ENCODE assay signal across 28 cellular contexts in genomic region chr9:119137479-119137878, GRCh38.
"Had no signal": no experiment of that assay in that cellular context is flagged by ENCODE, and none has a peak within 500 bp of the region (broad histone marks: within the 10 kb centered on the region; RNA-seq: fewer than 3 reads in every experiment).

No MANE protein-coding gene starts in this region.

- H3K27ac ChIP-seq: coronary artery, left lung, prostate gland, right atrium auricular region, thyroid gland, vagina had no signal

- ATAC-seq: left cardiac atrium; left lung; mucosa of descending colon; natural killer cell treated with Interleukin-12 subunit alpha and Interleukin-12 subunit beta and Interleukin-15 and Interleukin-18, amount 100 ng/mL, for 72 hours; sciatic nerve; stimulated activated naive CD8-positive, alpha-beta T cell treated with anti-CD3 and anti-CD28 coated beads, Interleukin-15, amount 100 ng/mL, for 72 hours had no signal

- H3K4me2 ChIP-seq: smooth muscle cell had no signal

- H3K4me3 ChIP-seq: coronary artery, left lung, mucosa of descending colon, prostate gland, right atrium auricular region, smooth muscle cell, thyroid gland, vagina had no signal

- H3K4me1 ChIP-seq: left lung, prostate gland, right atrium auricular region, vagina had no signal

- H3K27me3 Mint-ChIP-seq: naive B cell; natural killer cell treated with Interleukin-12 subunit alpha and Interleukin-12 subunit beta and Interleukin-15 and Interleukin-18, amount 100 ng/mL, for 72 hours; stimulated activated naive CD8-positive, alpha-beta T cell treated with anti-CD3 and anti-CD28 coated beads, Interleukin-15, amount 100 ng/mL, for 72 hours had no signal

- H3K27ac Mint-ChIP-seq: mesothelial cell of epicardium; naive B cell; natural killer cell treated with Interleukin-12 subunit alpha and Interleukin-12 subunit beta and Interleukin-15 and Interleukin-18, amount 100 ng/mL, for 72 hours; stimulated activated naive CD8-positive, alpha-beta T cell treated with anti-CD3 and anti-CD28 coated beads, Interleukin-15, amount 100 ng/mL, for 72 hours had no signal

- H3K27me3 ChIP-seq: left lung, right atrium auricular region, thyroid gland, vagina had no signal

- H3K4me3 Mint-ChIP-seq: mesothelial cell of epicardium; naive B cell; natural killer cell treated with Interleukin-12 subunit alpha and Interleukin-12 subunit beta and Interleukin-15 and Interleukin-18, amount 100 ng/mL, for 72 hours; neural crest cell; stimulated activated naive CD8-positive, alpha-beta T cell treated with anti-CD3 and anti-CD28 coated beads, Interleukin-15, amount 100 ng/mL, for 72 hours had no signal

- FAIRE-seq: endothelial cell of umbilical vein, frontal cortex, kidney had no signal

- H3K4me1 Mint-ChIP-seq: mesothelial cell of epicardium; naive B cell; neural crest cell; stimulated activated naive CD8-positive, alpha-beta T cell treated with anti-CD3 and anti-CD28 coated beads, Interleukin-15, amount 100 ng/mL, for 72 hours had no signal

- H3K36me3 Mint-ChIP-seq: mesothelial cell of epicardium; naive B cell; natural killer cell treated with Interleukin-12 subunit alpha and Interleukin-12 subunit beta and Interleukin-15 and Interleukin-18, amount 100 ng/mL, for 72 hours had no signal

- H3K9me3 ChIP-seq: left lung, mucosa of descending colon, prostate gland, right atrium auricular region, thyroid gland, vagina had no signal

- DNase-seq: dermis blood vessel endothelial cell; effector memory CD4-positive, alpha-beta T cell; hypothalamus; kidney; left cardiac atrium; left lung; mesenchymal stem cell; mucosa of descending colon; naive B cell; stimulated activated CD4-positive, alpha-beta T cell treated with anti-CD3 and anti-CD28 coated beads, Interleukin-12 subunit alpha, Interleukin-12 subunit beta, amount 100 ng/mL, for 4 hours; stimulated activated CD4-positive, alpha-beta T cell treated with anti-CD3 and anti-CD28 coated beads, Interleukin-1b, Interleukin-23, amount 100 ng/mL, for 48 hours; stimulated activated CD4-positive, alpha-beta T cell treated with anti-CD3 and anti-CD28 coated beads, Interleukin-4, amount 100 ng/mL, for 1 hour; stimulated activated CD8-positive, alpha-beta memory T cell treated with anti-CD3 and anti-CD28 coated beads, Interleukin-4, amount 100 ng/mL, for 48 hours; stimulated activated naive CD4-positive, alpha-beta T cell; stimulated activated naive CD8-positive, alpha-beta T cell treated with anti-CD3 and anti-CD28 coated beads, Interleukin-15, amount 100 ng/mL, for 72 hours; thyroid gland; trophoblast cell had no signal

- H3K36me3 ChIP-seq: left lung, prostate gland, right atrium auricular region, thyroid gland, vagina had no signal
